1 cellular context compared by ENCODE assay signal in the genomic region with DNA sequence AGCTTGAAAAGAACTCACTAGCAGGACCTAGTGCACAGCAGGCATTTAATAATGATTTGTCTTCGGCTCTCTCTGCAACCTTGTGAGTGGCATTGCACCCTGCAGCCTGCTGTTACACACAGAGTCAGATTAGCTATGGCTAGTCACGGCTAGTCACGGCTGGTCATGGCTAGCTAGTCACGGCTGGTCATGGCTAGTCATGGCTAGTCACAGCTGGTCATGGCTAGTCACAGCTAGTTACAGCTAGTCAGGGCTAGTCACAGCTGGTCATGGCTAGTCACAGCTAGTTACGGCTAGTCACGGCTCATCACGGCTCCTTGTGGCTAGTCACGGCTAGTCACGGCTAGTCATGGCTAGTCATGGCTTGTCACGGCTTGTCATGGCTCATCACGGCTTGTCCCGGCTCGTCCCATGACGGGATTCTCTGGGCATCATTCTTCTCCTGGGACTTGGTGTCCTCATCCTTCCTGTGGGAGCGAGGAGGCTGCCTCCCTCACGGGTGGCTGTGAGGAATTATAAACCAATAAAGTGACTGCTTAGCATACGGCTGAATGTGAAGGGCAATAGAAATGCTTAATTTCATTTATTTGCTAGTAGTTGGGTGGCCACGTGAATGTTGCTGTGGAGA.
TF ChIP-seq lines count a peak whose summit lies in the region.

No MANE protein-coding gene starts in this region.

TF ChIP-seq in GM12878, 131 proteins besides CTCF, POLR2A, EP300 and RAD21 (continued from another document):
- TF ChIP-seq USF2 (IDR thresholded peaks at IDR 0.05; ENCODE audit: borderline replicate concordance, low read depth, low read length) (no peak), ZNF217 (IDR thresholded peaks at IDR 0.05) (no peak), MXI1 (IDR thresholded peaks at IDR 0.05; ENCODE audit: low read depth, low read length) (no peak), JUND (IDR thresholded peaks at IDR 0.05; ENCODE audit: low read depth, low read length) (no peak), E2F8 (IDR thresholded peaks at IDR 0.05; ENCODE audit: low read depth, partially characterized antibody) (no peak), IRF4 (IDR thresholded peaks at IDR 0.05; ENCODE audit: low read depth, low read length) (no peak), RB1 (IDR thresholded peaks at IDR 0.05; ENCODE audit: borderline replicate concordance) (no peak), TCF3 (IDR thresholded peaks at IDR 0.05; ENCODE audit: borderline replicate concordance, insufficient read depth, low read depth, low read length) (peak; percentile 47; the same call in 1 of the 2 replicates), CHD2 (IDR thresholded peaks at IDR 0.05; ENCODE audit: borderline replicate concordance, low read depth, low read length) (no peak)
- TF ChIP-seq, protein P1, sequence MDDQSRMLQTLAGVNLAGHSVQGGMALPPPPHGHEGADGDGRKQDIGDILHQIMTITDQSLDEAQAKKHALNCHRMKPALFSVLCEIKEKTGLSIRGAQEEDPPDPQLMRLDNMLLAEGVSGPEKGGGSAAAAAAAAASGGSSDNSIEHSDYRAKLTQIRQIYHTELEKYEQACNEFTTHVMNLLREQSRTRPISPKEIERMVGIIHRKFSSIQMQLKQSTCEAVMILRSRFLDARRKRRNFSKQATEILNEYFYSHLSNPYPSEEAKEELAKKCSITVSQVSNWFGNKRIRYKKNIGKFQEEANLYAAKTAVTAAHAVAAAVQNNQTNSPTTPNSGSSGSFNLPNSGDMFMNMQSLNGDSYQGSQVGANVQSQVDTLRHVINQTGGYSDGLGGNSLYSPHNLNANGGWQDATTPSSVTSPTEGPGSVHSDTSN (IDR thresholded peaks at IDR 0.05; ENCODE audit: insufficient replicate concordance, low read depth, low read length) = peak; percentile 53
- TF ChIP-seq, protein P2, sequence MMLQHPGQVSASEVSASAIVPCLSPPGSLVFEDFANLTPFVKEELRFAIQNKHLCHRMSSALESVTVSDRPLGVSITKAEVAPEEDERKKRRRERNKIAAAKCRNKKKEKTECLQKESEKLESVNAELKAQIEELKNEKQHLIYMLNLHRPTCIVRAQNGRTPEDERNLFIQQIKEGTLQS (IDR thresholded peaks at IDR 0.05; ENCODE audit: borderline replicate concordance, extremely low read depth, low read depth, low read length) = no peak
- TF ChIP-seq, protein P3, sequence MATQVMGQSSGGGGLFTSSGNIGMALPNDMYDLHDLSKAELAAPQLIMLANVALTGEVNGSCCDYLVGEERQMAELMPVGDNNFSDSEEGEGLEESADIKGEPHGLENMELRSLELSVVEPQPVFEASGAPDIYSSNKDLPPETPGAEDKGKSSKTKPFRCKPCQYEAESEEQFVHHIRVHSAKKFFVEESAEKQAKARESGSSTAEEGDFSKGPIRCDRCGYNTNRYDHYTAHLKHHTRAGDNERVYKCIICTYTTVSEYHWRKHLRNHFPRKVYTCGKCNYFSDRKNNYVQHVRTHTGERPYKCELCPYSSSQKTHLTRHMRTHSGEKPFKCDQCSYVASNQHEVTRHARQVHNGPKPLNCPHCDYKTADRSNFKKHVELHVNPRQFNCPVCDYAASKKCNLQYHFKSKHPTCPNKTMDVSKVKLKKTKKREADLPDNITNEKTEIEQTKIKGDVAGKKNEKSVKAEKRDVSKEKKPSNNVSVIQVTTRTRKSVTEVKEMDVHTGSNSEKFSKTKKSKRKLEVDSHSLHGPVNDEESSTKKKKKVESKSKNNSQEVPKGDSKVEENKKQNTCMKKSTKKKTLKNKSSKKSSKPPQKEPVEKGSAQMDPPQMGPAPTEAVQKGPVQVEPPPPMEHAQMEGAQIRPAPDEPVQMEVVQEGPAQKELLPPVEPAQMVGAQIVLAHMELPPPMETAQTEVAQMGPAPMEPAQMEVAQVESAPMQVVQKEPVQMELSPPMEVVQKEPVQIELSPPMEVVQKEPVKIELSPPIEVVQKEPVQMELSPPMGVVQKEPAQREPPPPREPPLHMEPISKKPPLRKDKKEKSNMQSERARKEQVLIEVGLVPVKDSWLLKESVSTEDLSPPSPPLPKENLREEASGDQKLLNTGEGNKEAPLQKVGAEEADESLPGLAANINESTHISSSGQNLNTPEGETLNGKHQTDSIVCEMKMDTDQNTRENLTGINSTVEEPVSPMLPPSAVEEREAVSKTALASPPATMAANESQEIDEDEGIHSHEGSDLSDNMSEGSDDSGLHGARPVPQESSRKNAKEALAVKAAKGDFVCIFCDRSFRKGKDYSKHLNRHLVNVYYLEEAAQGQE (IDR thresholded peaks at IDR 0.05; ENCODE audit: low read depth, low read length) = no peak
